ENCODE assay signal across 15 cellular contexts in genomic region chr2:7725850-7726242, GRCh38.
A peak's percentile ranks its signal among the peaks of the same experiment; 100 is the strongest.
DNase-seq lines count a peak whose midpoint lies in the region; ATAC-seq lines count a peak whose summit lies in the region.
"Had no signal": no experiment of that assay in that cellular context is flagged by ENCODE, and none has a peak within 500 bp of the region (broad histone marks: within the 10 kb centered on the region; RNA-seq: fewer than 3 reads in every experiment).

No MANE protein-coding gene starts in this region.

- CTCF ChIA-PET in activated CD4-positive, alpha-beta T cell treated with anti-CD3 and anti-CD28 coated beads, Interleukin-2, amount 10 ng/mL, durations not matched to agents 7 days and 5 days (lab: Charles Lee) = interaction anchor here (0.5 to 1.5 kb wide), 6 partner anchors 12 to 578 kb away, joined by 3 to 4 read pairs (median 4); no protein-coding TSS in a partner anchor

- peak overlapping the region; percentile 22; the same call in 1 of the 2 replicates for H3K27ac ChIP-seq in SK-N-MC
- H3K27ac ChIP-seq: A549 had no signal

- H3K4me3 ChIP-seq in SK-N-MC = no peak overlapping the region; the same call in 1 of the 2 replicates
- H3K4me3 ChIP-seq: A549 had no signal

- POLR2A ChIA-PET in activated CD4-positive, alpha-beta T cell treated with anti-CD3 and anti-CD28 coated beads, Interleukin-2, amount 10 ng/mL, durations not matched to agents 7 days and 5 days (lab: Charles Lee) = interaction anchor here (0.8 kb wide), 1 partner anchor 959 kb away, joined by 3 read pairs; no protein-coding TSS in a partner anchor

- H3K9me3 ChIP-seq in SK-N-MC (ENCODE audit: low read depth, low read length) = no peaks in the 10 kb centered on the region
- H3K9me3 ChIP-seq: A549, upper lobe of left lung had no signal

- peak overlapping the region; percentile 78 for H3K4me3 Mint-ChIP-seq in activated CD4-positive, alpha-beta T cell treated with anti-CD3 and anti-CD28 coated beads, Interleukin-2, amount 10 ng/mL, durations not matched to agents 7 days and 5 days
- H3K4me3 Mint-ChIP-seq in central memory CD8-positive, alpha-beta T cell = peak overlapping the region; percentile 75

- H3K36me3 ChIP-seq in SK-N-MC (ENCODE audit: insufficient read depth, low read length) = no peaks in the 10 kb centered on the region
- H3K36me3 ChIP-seq: upper lobe of left lung had no signal

- peaks cover 5% of the 10 kb centered on the region for H3K9me3 Mint-ChIP-seq in activated CD4-positive, alpha-beta T cell treated with anti-CD3 and anti-CD28 coated beads, Interleukin-2, amount 10 ng/mL, durations not matched to agents 7 days and 5 days
- H3K9me3 Mint-ChIP-seq in central memory CD8-positive, alpha-beta T cell = no peaks in the 10 kb centered on the region

- peak; percentile 5 for ATAC-seq in central memory CD8-positive, alpha-beta T cell (replicated peaks; ENCODE audit: extremely low read depth, poor library complexity, severe bottlenecking)
- no peak for ATAC-seq in GM21786 (IDR thresholded peaks at IDR 0.05; ENCODE audit: unreplicated experiment)
- ATAC-seq in GM19035 (IDR thresholded peaks at IDR 0.05; ENCODE audit: unreplicated experiment) = no peak
- ATAC-seq: A549, Panc1, SK-N-SH treated with all-trans-retinoic acid at 6 μM for 48 hours had no signal

- peak overlapping the region; percentile 92 for H3K27ac Mint-ChIP-seq in activated CD4-positive, alpha-beta T cell treated with anti-CD3 and anti-CD28 coated beads, Interleukin-2, amount 10 ng/mL, durations not matched to agents 7 days and 5 days
- H3K27ac Mint-ChIP-seq in central memory CD8-positive, alpha-beta T cell (ENCODE audit: low read depth) = peak overlapping the region; percentile 76

- no peak for DNase-seq in activated CD4-positive, alpha-beta T cell treated with anti-CD3 and anti-CD28 coated beads, Interleukin-2, amount 10 ng/mL, durations not matched to agents 7 days and 5 days
- DNase-seq in activated CD4-positive, alpha-beta T cell treated with anti-CD3 and anti-CD28 coated beads, Interleukin-2, amount 50 U/mL, for 1 hour = no peak
- DNase-seq in SK-N-MC (ENCODE audit: low read depth, low spot score) (no peak), renal cortical epithelial cell (ENCODE audit: low read depth) (peak; percentile 54), COR-L47 (lab: John Stamatoyannopoulos, UW) (no peak)
- DNase-seq in central memory CD8-positive, alpha-beta T cell (ENCODE audit: low spot score in 2 of 2) = no peak
- DNase-seq: amniotic stem cell, glutamatergic neuron, occipital lobe, upper lobe of left lung had no signal

- H3K9ac ChIP-seq in SK-N-MC (ENCODE audit: insufficient read length) = no peak overlapping the region

- no peaks in the 10 kb centered on the region for H3K27me3 Mint-ChIP-seq in activated CD4-positive, alpha-beta T cell treated with anti-CD3 and anti-CD28 coated beads, Interleukin-2, amount 10 ng/mL, durations not matched to agents 7 days and 5 days
- H3K27me3 Mint-ChIP-seq in central memory CD8-positive, alpha-beta T cell = no peaks in the 10 kb centered on the region

- H3K4me1 Mint-ChIP-seq in activated CD4-positive, alpha-beta T cell treated with anti-CD3 and anti-CD28 coated beads, Interleukin-2, amount 10 ng/mL, durations not matched to agents 7 days and 5 days = peaks cover 51% of the 10 kb centered on the region
- H3K4me1 Mint-ChIP-seq in central memory CD8-positive, alpha-beta T cell = peaks cover 83% of the 10 kb centered on the region

- peaks cover 42% of the 10 kb centered on the region for H3K36me3 Mint-ChIP-seq in activated CD4-positive, alpha-beta T cell treated with anti-CD3 and anti-CD28 coated beads, Interleukin-2, amount 10 ng/mL, durations not matched to agents 7 days and 5 days (ENCODE audit: low read depth)
- H3K36me3 Mint-ChIP-seq in central memory CD8-positive, alpha-beta T cell (ENCODE audit: insufficient read depth) = peaks cover 17% of the 10 kb centered on the region
